Comparison of ENCODE assay signal across 15 cellular contexts in the genomic region with DNA sequence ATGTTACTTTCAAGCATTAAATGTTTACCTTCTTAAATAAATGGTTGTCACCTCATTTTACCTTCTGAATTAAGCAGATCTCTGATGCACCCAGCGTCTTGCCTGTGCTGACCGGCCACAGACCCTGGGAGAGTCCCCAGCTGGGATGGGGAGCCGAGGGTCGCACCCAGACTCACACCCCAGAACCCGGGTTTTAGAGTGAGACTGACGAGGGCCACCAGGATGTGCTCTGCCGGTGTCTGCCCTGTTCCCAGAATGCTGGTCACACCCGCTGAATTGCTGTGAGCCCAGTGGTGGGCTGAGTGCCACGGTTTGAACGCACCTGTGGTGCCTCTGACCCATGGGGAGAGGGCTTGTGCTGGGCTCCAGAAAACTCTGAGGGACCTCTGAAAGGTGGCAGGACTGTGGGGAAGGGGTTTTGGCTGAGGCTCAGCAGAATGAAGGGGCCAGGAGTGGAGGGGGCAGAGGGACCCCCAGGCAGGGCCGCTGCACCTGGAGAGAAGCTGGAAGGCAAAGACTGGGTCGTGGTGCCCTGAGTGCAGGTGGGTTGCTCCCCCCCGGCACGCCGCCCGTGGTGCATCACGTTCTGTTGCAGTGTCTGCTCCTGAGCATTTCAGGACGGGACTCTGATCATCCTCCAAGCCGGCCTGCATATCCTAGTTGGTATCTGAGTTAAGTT. TPM values are rescaled to one million over a fixed set of nuclear protein-coding genes. Genes with fewer than 3 reads are reported as not detected.
DNase-seq lines count a peak whose midpoint lies in the region; ATAC-seq and TF ChIP-seq lines count a peak whose summit lies in the region.
"Had no signal": no experiment of that assay in that cellular context is flagged by ENCODE, and none has a peak within 500 bp of the region (broad histone marks: within the 10 kb centered on the region; RNA-seq: fewer than 3 reads in every experiment).

No MANE protein-coding gene starts in this region.

- DNase-seq in activated CD8-positive, alpha-beta T cell treated with anti-CD3 and anti-CD28 coated beads, Interleukin-2, amount 10 ng/mL, durations not matched to agents 7 days and 5 days: no peak
- no peak for DNase-seq in activated CD8-positive, alpha-beta T cell treated with anti-CD3 and anti-CD28 coated beads for 36 hours
- no peak for DNase-seq in PC-9
- DNase-seq in left colon: no peak
- DNase-seq in stimulated activated naive B cell treated with anti-CD40 and anti-IgM and Interleukin-4, amounts not matched to agents 10 μg/mL and 1 μg/mL and 100 μg/mL, for 72 hours: no peak
- DNase-seq in globus pallidus (ENCODE audit: low spot score): no peak
- DNase-seq in SW 1271 (lab: John Stamatoyannopoulos, UW): no peak
- DNase-seq in iPS-NIHi11 (ENCODE audit: low spot score): no peak
- DNase-seq: 8988T; CD4-positive, CD25-positive, alpha-beta regulatory T cell; NCI-H1092; NCI-H2227 treated with DMSO at 0.1 percent for 48 hours; NCI-H526 treated with DMSO at 0.1 percent for 48 hours; NK-92 treated with Interleukin-12 subunit alpha and Interleukin-12 subunit beta, amount 100 ng/mL, for 24 hours had no signal

- no peak for TF ChIP-seq CTCF in activated CD8-positive, alpha-beta T cell treated with anti-CD3 and anti-CD28 coated beads for 36 hours (IDR thresholded peaks at IDR 0.05)
- TF ChIP-seq CTCF in PC-9 (conservative IDR thresholded peaks at IDR 0.05): no peak

- H3K9me3 Mint-ChIP-seq in activated CD8-positive, alpha-beta T cell treated with anti-CD3 and anti-CD28 coated beads, Interleukin-2, amount 10 ng/mL, durations not matched to agents 7 days and 5 days (ENCODE audit: insufficient read depth): no peaks in the 10 kb centered on the region
- no peaks in the 10 kb centered on the region for H3K9me3 Mint-ChIP-seq in activated CD8-positive, alpha-beta T cell treated with anti-CD3 and anti-CD28 coated beads for 36 hours
- H3K9me3 Mint-ChIP-seq in stimulated activated naive B cell treated with anti-CD40 and anti-IgM and Interleukin-4, amounts not matched to agents 10 μg/mL and 1 μg/mL and 100 μg/mL, for 72 hours: peaks cover 5 to 10% of the 10 kb centered on the region in 2 donors
- H3K9me3 Mint-ChIP-seq: CD4-positive, CD25-positive, alpha-beta regulatory T cell had no signal

- H4K20me1 ChIP-seq in PC-9 (ENCODE audit: insufficient read depth): no peaks in the 10 kb centered on the region

- peaks cover 10% of the 10 kb centered on the region for H3K27me3 Mint-ChIP-seq in activated CD8-positive, alpha-beta T cell treated with anti-CD3 and anti-CD28 coated beads, Interleukin-2, amount 10 ng/mL, durations not matched to agents 7 days and 5 days (ENCODE audit: low read depth)
- H3K27me3 Mint-ChIP-seq in activated CD8-positive, alpha-beta T cell treated with anti-CD3 and anti-CD28 coated beads for 36 hours: no peaks in the 10 kb centered on the region
- H3K27me3 Mint-ChIP-seq in stimulated activated naive B cell treated with anti-CD40 and anti-IgM and Interleukin-4, amounts not matched to agents 10 μg/mL and 1 μg/mL and 100 μg/mL, for 72 hours: no peaks in the 10 kb centered on the region
- H3K27me3 Mint-ChIP-seq: CD4-positive, CD25-positive, alpha-beta regulatory T cell had no signal

- H3K9me2 ChIP-seq in PC-9 (ENCODE audit: insufficient read depth): no peaks in the 10 kb centered on the region

- no peak overlapping the region for H2AFZ ChIP-seq in PC-9

- H3K4me3 Mint-ChIP-seq in activated CD8-positive, alpha-beta T cell treated with anti-CD3 and anti-CD28 coated beads, Interleukin-2, amount 10 ng/mL, durations not matched to agents 7 days and 5 days: no peak overlapping the region
- no peak overlapping the region for H3K4me3 Mint-ChIP-seq in activated CD8-positive, alpha-beta T cell treated with anti-CD3 and anti-CD28 coated beads for 36 hours
- no peak overlapping the region for H3K4me3 Mint-ChIP-seq in stimulated activated naive B cell treated with anti-CD40 and anti-IgM and Interleukin-4, amounts not matched to agents 10 μg/mL and 1 μg/mL and 100 μg/mL, for 72 hours
- H3K4me3 Mint-ChIP-seq: CD4-positive, CD25-positive, alpha-beta regulatory T cell had no signal

- intact Hi-C loops in activated CD8-positive, alpha-beta T cell treated with anti-CD3 and anti-CD28 coated beads for 36 hours (cut with micrococcal nuclease): loop anchor here (5.0 kb wide), 1 partner anchor 35 kb away; no protein-coding TSS in a partner anchor
- intact Hi-C loops in PC-9 (cut with micrococcal nuclease; ENCODE audit: unreplicated experiment): loop anchor here (10.0 kb wide), 1 partner anchor 58 kb away; no protein-coding TSS in a partner anchor
- intact Hi-C loops in left colon (cut with DNase I, micrococcal nuclease): no loop called here

- ATAC-seq in activated CD8-positive, alpha-beta T cell treated with anti-CD3 and anti-CD28 coated beads, Interleukin-2, amount 10 ng/mL, durations not matched to agents 7 days and 5 days: no peak
- no peak for ATAC-seq in activated CD8-positive, alpha-beta T cell treated with anti-CD3 and anti-CD28 coated beads for 36 hours
- peak; percentile 13 for ATAC-seq in left colon
- ATAC-seq in stimulated activated naive B cell treated with anti-CD40 and anti-IgM and Interleukin-4, amounts not matched to agents 10 μg/mL and 1 μg/mL and 100 μg/mL, for 72 hours (replicated peaks): no peak

- POLR2A ChIA-PET in activated CD8-positive, alpha-beta T cell treated with anti-CD3 and anti-CD28 coated beads, Interleukin-2, amount 10 ng/mL, durations not matched to agents 7 days and 5 days (lab: Charles Lee): no interaction called here
- POLR2A ChIA-PET in activated CD8-positive, alpha-beta T cell treated with anti-CD3 and anti-CD28 coated beads for 36 hours (lab: Charles Lee): no interaction called here
- POLR2A ChIA-PET in PC-9 (lab: Charles Lee; ENCODE audit: unreplicated experiment): no interaction called here

- H3K4me2 ChIP-seq in PC-9: peak overlapping the region; percentile 90

- CTCF ChIA-PET in activated CD8-positive, alpha-beta T cell treated with anti-CD3 and anti-CD28 coated beads, Interleukin-2, amount 10 ng/mL, durations not matched to agents 7 days and 5 days (lab: Charles Lee): no interaction called here
- CTCF ChIA-PET in activated CD8-positive, alpha-beta T cell treated with anti-CD3 and anti-CD28 coated beads for 36 hours (lab: Charles Lee): no interaction called here
- CTCF ChIA-PET in PC-9 (lab: Charles Lee): no interaction called here

- peak overlapping the region; percentile 83; the same call in 1 of the 2 replicates for H3K27ac ChIP-seq in PC-9

- H3K9me3 ChIP-seq in PC-9 (ENCODE audit: insufficient read depth, low read depth): no peaks in the 10 kb centered on the region
- H3K9me3 ChIP-seq: HAP-1 had no signal

- H3K4me1 Mint-ChIP-seq in activated CD8-positive, alpha-beta T cell treated with anti-CD3 and anti-CD28 coated beads, Interleukin-2, amount 10 ng/mL, durations not matched to agents 7 days and 5 days (ENCODE audit: low read depth): peaks cover 17% of the 10 kb centered on the region
- H3K4me1 Mint-ChIP-seq in activated CD8-positive, alpha-beta T cell treated with anti-CD3 and anti-CD28 coated beads for 36 hours (ENCODE audit: low read depth): peaks cover 39% of the 10 kb centered on the region
- peaks cover 0 to 50% of the 10 kb centered on the region in 2 donors for H3K4me1 Mint-ChIP-seq in stimulated activated naive B cell treated with anti-CD40 and anti-IgM and Interleukin-4, amounts not matched to agents 10 μg/mL and 1 μg/mL and 100 μg/mL, for 72 hours

- H3K79me2 ChIP-seq in PC-9 (ENCODE audit: low read depth): peaks cover 7% of the 10 kb centered on the region; the same call in 1 of the 2 replicates

- BruUV-seq in PC-9 (replicated peaks; lab: Mats Ljungman, UMichigan): no TSS peak

- peaks cover 36% of the 10 kb centered on the region for H3F3A ChIP-seq in PC-9 (ENCODE audit: insufficient read depth, low read depth)

- peaks cover 7% of the 10 kb centered on the region for H3K36me3 Mint-ChIP-seq in activated CD8-positive, alpha-beta T cell treated with anti-CD3 and anti-CD28 coated beads, Interleukin-2, amount 10 ng/mL, durations not matched to agents 7 days and 5 days (ENCODE audit: low read depth)
- H3K36me3 Mint-ChIP-seq in activated CD8-positive, alpha-beta T cell treated with anti-CD3 and anti-CD28 coated beads for 36 hours (ENCODE audit: low read depth): peaks cover 9% of the 10 kb centered on the region
- peaks cover 11 to 20% of the 10 kb centered on the region in 2 donors for H3K36me3 Mint-ChIP-seq in stimulated activated naive B cell treated with anti-CD40 and anti-IgM and Interleukin-4, amounts not matched to agents 10 μg/mL and 1 μg/mL and 100 μg/mL, for 72 hours

- no peak overlapping the region for H3K4me3 ChIP-seq in PC-9
- H3K4me3 ChIP-seq: HAP-1 had no signal

- peak overlapping the region; percentile 51 for H3K27ac Mint-ChIP-seq in activated CD8-positive, alpha-beta T cell treated with anti-CD3 and anti-CD28 coated beads, Interleukin-2, amount 10 ng/mL, durations not matched to agents 7 days and 5 days
- no peak overlapping the region for H3K27ac Mint-ChIP-seq in activated CD8-positive, alpha-beta T cell treated with anti-CD3 and anti-CD28 coated beads for 36 hours
- H3K27ac Mint-ChIP-seq in stimulated activated naive B cell treated with anti-CD40 and anti-IgM and Interleukin-4, amounts not matched to agents 10 μg/mL and 1 μg/mL and 100 μg/mL, for 72 hours: peak overlapping the region; percentile 96

- H3K36me3 ChIP-seq in PC-9 (ENCODE audit: low read depth): no peaks in the 10 kb centered on the region
- H3K36me3 ChIP-seq: HAP-1 had no signal

- H3K27me3 ChIP-seq in PC-9 (ENCODE audit: insufficient read depth, low read depth): no peaks in the 10 kb centered on the region

- peaks cover 50% of the 10 kb centered on the region for H3K4me1 ChIP-seq in PC-9 (replicated peaks; ENCODE audit: insufficient read depth)
- H3K4me1 ChIP-seq: HAP-1 had no signal

RNA-seq across cellular contexts. Expression of a gene that starts 39.2 kb away (rescaled TPM):
- 1 to 10 TPM; 9.9 TPM for total RNA-seq in activated CD8-positive, alpha-beta T cell treated with anti-CD3 and anti-CD28 coated beads, Interleukin-2, amount 10 ng/mL, durations not matched to agents 7 days and 5 days
- 10 to 100 TPM in 1 of 2 experiments, 1 to 10 TPM in 1; 9.6 to 10.4 TPM for total RNA-seq in activated CD8-positive, alpha-beta T cell treated with anti-CD3 and anti-CD28 coated beads for 36 hours
- total RNA-seq in PC-9 (2021) (18.4 and 18.8 TPM in 2 replicates), left colon (10 to 100 TPM; 35.6 to 42.2 TPM)

Comparison
In these comparisons a context has a peak if more than half of its experiments do, and no peak if none do; other contexts are left out.
1. intact Hi-C loops: an anchor here in activated CD8-positive, alpha-beta T cell treated with anti-CD3 and anti-CD28 coated beads for 36 hours (5.0 kb wide) and PC-9 (10.0 kb wide); none called in left colon.